In the genomic region with DNA sequence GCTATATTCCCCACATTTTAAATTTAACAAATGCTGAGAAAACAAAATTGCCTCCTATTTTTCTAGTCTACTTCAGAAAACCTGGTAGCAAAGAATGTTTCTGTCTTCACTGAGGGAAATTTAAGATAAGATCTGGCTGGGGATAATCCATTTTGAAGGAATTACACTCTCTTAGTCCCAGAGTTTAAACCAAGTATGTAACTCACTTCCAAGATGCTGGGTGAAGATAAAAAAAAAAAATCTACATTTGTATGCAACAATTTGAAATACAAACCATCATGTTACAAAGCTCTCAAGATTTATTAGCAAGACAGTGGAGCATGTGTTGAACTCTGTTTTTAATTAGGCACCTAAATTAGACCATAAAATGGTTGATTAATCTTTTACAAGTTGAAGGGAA, we compare ENCODE assay signal across 24 cellular contexts. TPM values are rescaled to one million over a fixed set of nuclear protein-coding genes. Genes with fewer than 3 reads are reported as not detected.
DNase-seq lines count a peak whose midpoint lies in the region; ATAC-seq lines count a peak whose summit lies in the region.
"Had no signal": no experiment of that assay in that cellular context is flagged by ENCODE, and none has a peak within 500 bp of the region (broad histone marks: within the 10 kb centered on the region; RNA-seq: fewer than 3 reads in every experiment).

No MANE protein-coding gene starts in this region.

- peaks cover 63 to 68% (median 67%) of the 10 kb centered on the region in 3 donors for H3K4me1 Mint-ChIP-seq in T-cell

- DNase-seq in NCI-H82 (lab: John Stamatoyannopoulos, UW) (peak; percentile 64), NCI-H82 treated with DMSO at 0.1 percent for 48 hours (lab: John Stamatoyannopoulos, UW; ENCODE audit: unreplicated experiment) (no peak), T-cell (no peak), fibroblast of peridontal ligament (ENCODE audit: extremely low read depth) (peak; percentile 39), SK-N-DZ (ENCODE audit: low spot score) (no peak), globus pallidus (ENCODE audit: low spot score) (no peak), NCI-H748 treated with DMSO at 0.1 percent for 48 hours (lab: John Stamatoyannopoulos, UW) (no peak)
- DNase-seq: activated B cell treated with CpG ODN at 0.5 μM for 24 hours; activated CD4-positive, alpha-beta memory T cell treated with anti-CD3 and anti-CD28 coated beads, Interleukin-2, amount 10 ng/mL, durations not matched to agents 7 days and 5 days; activated naive CD8-positive, alpha-beta T cell treated with anti-CD3 and anti-CD28 coated beads, Interleukin-2, amount 10 ng/mL, durations not matched to agents 7 days and 5 days; activated T-cell treated with anti-CD3 and anti-CD28 coated beads, Interleukin-2, amount 50 U/mL, for 1 hour; C1 segment of cervical spinal cord; effector CD8-positive, alpha-beta T cell; heart right ventricle; MG63; naive B cell; NCI-H2227 treated with DMSO at 0.1 percent for 48 hours; RPMI8226; spleen had no signal

- peaks cover 1% of the 10 kb centered on the region for H3K36me3 ChIP-seq in skeletal muscle satellite cell (ENCODE audit: insufficient read depth, low read length)
- H3K36me3 ChIP-seq: esophagus muscularis mucosa, heart right ventricle, MG63, prostate gland, spleen, suprapubic skin had no signal

- peak overlapping the region; percentile 95 for H3K9ac ChIP-seq in skeletal muscle satellite cell (ENCODE audit: low read depth, low read length)

- H3K4me3 Mint-ChIP-seq in T-cell = peak overlapping the region in 2 of 3 donors; percentile 7 to 92
- H3K4me3 Mint-ChIP-seq: activated B cell treated with CpG ODN at 0.5 μM for 24 hours; activated naive CD8-positive, alpha-beta T cell treated with anti-CD3 and anti-CD28 coated beads, Interleukin-2, amount 10 ng/mL, durations not matched to agents 7 days and 5 days had no signal

- H3K4me1 ChIP-seq in skeletal muscle satellite cell (ENCODE audit: control insufficient read depth, insufficient read depth, low read length) = peaks cover 55% of the 10 kb centered on the region
- H3K4me1 ChIP-seq: prostate gland had no signal

- ATAC-seq in T-cell (replicated peaks in 1 of 4) = no peak
- ATAC-seq: heart right ventricle had no signal

- CTCF ChIA-PET in T-cell (lab: Charles Lee) = interaction anchor here (0.6 to 2.0 kb wide), 6 partner anchors 12 to 712 kb away, joined by 3 to 4 read pairs (median 4); no protein-coding TSS in a partner anchor

- H3K9me3 Mint-ChIP-seq in T-cell = no peaks in the 10 kb centered on the region
- H3K9me3 Mint-ChIP-seq: activated B cell treated with CpG ODN at 0.5 μM for 24 hours; activated CD4-positive, alpha-beta memory T cell treated with anti-CD3 and anti-CD28 coated beads, Interleukin-2, amount 10 ng/mL, durations not matched to agents 7 days and 5 days; activated naive CD8-positive, alpha-beta T cell treated with anti-CD3 and anti-CD28 coated beads, Interleukin-2, amount 10 ng/mL, durations not matched to agents 7 days and 5 days had no signal

- POLR2A ChIA-PET in T-cell (lab: Charles Lee) = interaction anchor here in 1 of 2 donors (0.6 kb wide), 1 partner anchor 532 kb away, joined by 3 read pairs; no protein-coding TSS in a partner anchor

- H3K9me3 ChIP-seq in skeletal muscle satellite cell (replicated peaks; ENCODE audit: low read length) = no peaks in the 10 kb centered on the region
- H3K9me3 ChIP-seq: esophagus muscularis mucosa, heart right ventricle, MG63, prostate gland, spleen, suprapubic skin had no signal

- peaks cover 11% of the 10 kb centered on the region for H3K36me3 Mint-ChIP-seq in T-cell
- H3K36me3 Mint-ChIP-seq: naive B cell had no signal

- peak overlapping the region; percentile 88 for H3K4me3 ChIP-seq in skeletal muscle satellite cell (ENCODE audit: low read length)
- H3K4me3 ChIP-seq: esophagus muscularis mucosa, heart right ventricle, lung, prostate gland, spleen, suprapubic skin had no signal

- H3K27me3 ChIP-seq in skeletal muscle satellite cell (ENCODE audit: control insufficient read depth, insufficient read depth, low read length) = no peaks in the 10 kb centered on the region
- H3K27me3 ChIP-seq: MG63 had no signal

- peaks cover 0 to 1% of the 10 kb centered on the region in 2 donors for H3K27me3 Mint-ChIP-seq in T-cell
- H3K27me3 Mint-ChIP-seq: activated CD4-positive, alpha-beta memory T cell treated with anti-CD3 and anti-CD28 coated beads, Interleukin-2, amount 10 ng/mL, durations not matched to agents 7 days and 5 days had no signal

- H3K27ac Mint-ChIP-seq in T-cell = no peak overlapping the region
- H3K27ac Mint-ChIP-seq: activated B cell treated with CpG ODN at 0.5 μM for 24 hours; activated naive CD8-positive, alpha-beta T cell treated with anti-CD3 and anti-CD28 coated beads, Interleukin-2, amount 10 ng/mL, durations not matched to agents 7 days and 5 days had no signal

- peak overlapping the region; percentile 95 for H3K4me2 ChIP-seq in skeletal muscle satellite cell (ENCODE audit: low read length)

RNA-seq across cellular contexts. Expression of a gene that starts 5.7 kb away (rescaled TPM):
- total RNA-seq in T-cell = 10 to 100 TPM; 12.9 to 35.1 (median 25.1) TPM
- total RNA-seq in skeletal muscle satellite cell (2012; rRNA removed) = 31.4 and 34.9 TPM in 2 replicates
- polyA plus RNA-seq in SK-N-DZ (2014; cell fraction: cytosol; rRNA removed) = 0.18 TPM in 1 of 2 replicates, not detected in the other
- 0.05 and 0.18 TPM in 2 replicates for polyA plus RNA-seq in SK-N-DZ (2014; cell fraction: nucleus; rRNA removed)

Comparison
In these comparisons a context has a peak if more than half of its experiments do, and no peak if none do; other contexts are left out.
1. DNase-seq: peak in NCI-H82 (single experiment) and fibroblast of peridontal ligament (single experiment); none in NCI-H82 treated with DMSO at 0.1 percent for 48 hours (single experiment), T-cell (0 of 34), SK-N-DZ (single experiment), globus pallidus (single experiment) and NCI-H748 treated with DMSO at 0.1 percent for 48 hours (single experiment).